17 cellular contexts compared by ENCODE assay signal in genomic region chr20:17828598-17829144, GRCh38.
DNase-seq lines count a peak whose midpoint lies in the region; ATAC-seq, FAIRE-seq and TF ChIP-seq lines count a peak whose summit lies in the region.
"Had no signal": no experiment of that assay in that cellular context is flagged by ENCODE, and none has a peak within 500 bp of the region (broad histone marks: within the 10 kb centered on the region; RNA-seq: fewer than 3 reads in every experiment).

No MANE protein-coding gene starts in this region.

- H3K4me3 Mint-ChIP-seq in astrocyte (ENCODE audit: unreplicated experiment), result no peak overlapping the region
- no peak overlapping the region for H3K4me3 Mint-ChIP-seq in activated naive CD8-positive, alpha-beta T cell treated with anti-CD3 and anti-CD28 coated beads for 36 hours
- H3K4me3 Mint-ChIP-seq: CD4-positive, alpha-beta memory T cell; H9 had no signal

- H3K14ac ChIP-seq in IMR-90 (replicated peaks; ENCODE audit: low read depth, low read length), result no peak overlapping the region

- H4K91ac ChIP-seq in IMR-90 (ENCODE audit: insufficient read depth, low read depth, low read length), result no peak overlapping the region

- no peak overlapping the region for H3K27ac ChIP-seq in IMR-90 (ENCODE audit: insufficient read depth, low read length)
- no peak overlapping the region for H3K27ac ChIP-seq in astrocyte (ENCODE audit: low read depth, low read length)
- H3K27ac ChIP-seq: GM23248 had no signal

- H3K4me1 Mint-ChIP-seq in astrocyte (ENCODE audit: low read depth, unreplicated experiment), result peaks cover 16% of the 10 kb centered on the region
- peaks cover 6% of the 10 kb centered on the region for H3K4me1 Mint-ChIP-seq in activated naive CD8-positive, alpha-beta T cell treated with anti-CD3 and anti-CD28 coated beads for 36 hours

- H3K4me3 ChIP-seq in IMR-90 (ENCODE audit: insufficient read depth, low read depth, low read length) (no peak overlapping the region), astrocyte (ENCODE audit: insufficient read depth, low read depth, low read length) (no peak overlapping the region), lower leg skin (ENCODE audit: low read depth, poor library complexity, severe bottlenecking) (no peak overlapping the region)
- H3K4me3 ChIP-seq: GM23248 had no signal

- peaks cover 4% of the 10 kb centered on the region for H3K9me3 Mint-ChIP-seq in astrocyte (ENCODE audit: unreplicated experiment)
- H3K9me3 Mint-ChIP-seq in activated naive CD8-positive, alpha-beta T cell treated with anti-CD3 and anti-CD28 coated beads for 36 hours, result no peaks in the 10 kb centered on the region
- H3K9me3 Mint-ChIP-seq: CD4-positive, alpha-beta memory T cell; H9 had no signal

- POLR2A ChIA-PET in IMR-90 (lab: Charles Lee; ENCODE audit: unreplicated experiment), result no interaction called here

- H3K27ac Mint-ChIP-seq in astrocyte (ENCODE audit: unreplicated experiment), result peak overlapping the region; percentile 34
- no peak overlapping the region for H3K27ac Mint-ChIP-seq in activated naive CD8-positive, alpha-beta T cell treated with anti-CD3 and anti-CD28 coated beads for 36 hours
- H3K27ac Mint-ChIP-seq: CD4-positive, alpha-beta memory T cell; H9 had no signal

- ATAC-seq in IMR-90 (ENCODE audit: low read depth), result no peak
- ATAC-seq: HCT116 had no signal

- peak overlapping the region; percentile 57 for H2AK5ac ChIP-seq in IMR-90 (ENCODE audit: low read depth, low read length)

- no peaks in the 10 kb centered on the region for H3K36me3 Mint-ChIP-seq in astrocyte (ENCODE audit: low read depth, unreplicated experiment)
- H3K36me3 Mint-ChIP-seq in activated naive CD8-positive, alpha-beta T cell treated with anti-CD3 and anti-CD28 coated beads for 36 hours, result no peaks in the 10 kb centered on the region
- H3K36me3 Mint-ChIP-seq: CD4-positive, alpha-beta memory T cell had no signal

- CTCF ChIA-PET in IMR-90 (lab: Yijun Ruan, JAX), result interaction anchor here (1.5 kb wide), 1 partner anchor 13 kb away, joined by 4 read pairs; no protein-coding TSS in a partner anchor

- H3K23ac ChIP-seq in IMR-90 (ENCODE audit: low read depth, low read length), result no peak overlapping the region

- H2BK5ac ChIP-seq in IMR-90 (ENCODE audit: low read depth, low read length, poor library complexity, severe bottlenecking), result no peak overlapping the region

- H3K79me1 ChIP-seq in IMR-90 (ENCODE audit: low read depth in 1 of 2, low read length in 2 of 2), result 0 out of 4 replicates have a peak, but pooled peaks cover 0 to 3% of the 10 kb centered on the region in 2 experiments

- H3K18ac ChIP-seq in IMR-90 (ENCODE audit: low read depth, low read length), result no peak overlapping the region

- no peaks in the 10 kb centered on the region for H4K20me1 ChIP-seq in IMR-90 (ENCODE audit: insufficient read depth, low read length)
- H4K20me1 ChIP-seq in astrocyte (ENCODE audit: insufficient read depth, low read length), result no peaks in the 10 kb centered on the region

- H3K9me1 ChIP-seq in IMR-90 (ENCODE audit: insufficient read depth, low read length), result peaks cover 29% of the 10 kb centered on the region

- TF ChIP-seq CTCF in IMR-90 (conservative IDR thresholded peaks at IDR 0.05; ENCODE audit: low read depth, low read length) (no peak), astrocyte (IDR thresholded peaks at IDR 0.05; ENCODE audit: insufficient read depth, low read depth, low read length) (no peak), lower leg skin (IDR thresholded peaks at IDR 0.05) (no peak)

- no peak overlapping the region for H3K9ac ChIP-seq in IMR-90 (ENCODE audit: low read depth, low read length)
- no peak overlapping the region for H3K9ac ChIP-seq in astrocyte (ENCODE audit: low read length)
- H3K9ac ChIP-seq: GM23248 had no signal

- H3K27me3 ChIP-seq in IMR-90 (ENCODE audit: control insufficient read depth, insufficient read depth, low read length) (no peaks in the 10 kb centered on the region), astrocyte (ENCODE audit: insufficient read depth, low read length) (no peaks in the 10 kb centered on the region)

- no peaks in the 10 kb centered on the region for H3K27me3 Mint-ChIP-seq in astrocyte (ENCODE audit: low read depth, unreplicated experiment)
- H3K27me3 Mint-ChIP-seq in activated naive CD8-positive, alpha-beta T cell treated with anti-CD3 and anti-CD28 coated beads for 36 hours, result no peaks in the 10 kb centered on the region

- no peak overlapping the region for H3K4ac ChIP-seq in IMR-90 (ENCODE audit: low read depth, low read length)

- H2AK9ac ChIP-seq in IMR-90 (replicated peaks; ENCODE audit: low read depth, low read length, poor library complexity), result peak overlapping the region; percentile 15

- H3K4me1 ChIP-seq in IMR-90 (ENCODE audit: control insufficient read depth, insufficient read depth, low read length) (peaks cover 20% of the 10 kb centered on the region), astrocyte (ENCODE audit: insufficient read depth, low read length) (peaks cover 22% of the 10 kb centered on the region)

- no peak overlapping the region for H2BK15ac ChIP-seq in IMR-90 (ENCODE audit: low read depth, low read length)

- in situ Hi-C loops in IMR-90 (cut with MboI; ENCODE audit: low sequenced_read_pairs), result no loop called here

- no peak overlapping the region for H4K5ac ChIP-seq in IMR-90 (ENCODE audit: low read depth, low read length)

- H3K36me3 ChIP-seq in IMR-90 (ENCODE audit: control insufficient read depth, insufficient read depth, low read length) (no peaks in the 10 kb centered on the region), astrocyte (ENCODE audit: insufficient read depth, low read length) (no peaks in the 10 kb centered on the region)

- FAIRE-seq in astrocyte (lab: Jason Lieb, UNC), result no peak
- FAIRE-seq: GM12892, GM19239 had no signal

- H3K79me2 ChIP-seq in astrocyte (ENCODE audit: insufficient read depth, low read length), result no peaks in the 10 kb centered on the region

- H2BK20ac ChIP-seq in IMR-90 (ENCODE audit: low read depth, low read length), result no peak overlapping the region

- intact Hi-C loops in IMR-90 (cut with micrococcal nuclease), result no loop called here
- intact Hi-C loops in posterior vena cava (cut with DNase I), result no loop called here
- intact Hi-C loops in lower leg skin (cut with DNase I; ENCODE audit: low total_unique reads), result no loop called here

- dilution Hi-C loops in IMR-90 (cut with HindIII; ENCODE audit: low sequenced_read_pairs, unreplicated experiment), result no loop called here

- H2AFZ ChIP-seq in IMR-90 (replicated peaks; ENCODE audit: low read length, poor library complexity) (peak overlapping the region; percentile 18), astrocyte (ENCODE audit: low read depth, low read length) (no peak overlapping the region)
- H2AFZ ChIP-seq: GM23248 had no signal

- no peak overlapping the region for H3K56ac ChIP-seq in IMR-90 (ENCODE audit: extremely low read depth, insufficient read depth, low read length)

- no peak overlapping the region for H4K8ac ChIP-seq in IMR-90 (ENCODE audit: low read depth in 2 of 2, low read length in 2 of 2)

- no peak for TF ChIP-seq RAD21 in IMR-90 (IDR thresholded peaks at IDR 0.05; ENCODE audit: low read length)

- 100% methylated on average over 1 of the region's 6 CpGs; no CpG with 5 or more reads in 1 of the 2 experiments for WGBS in IMR-90 (ENCODE audit: extremely low coverage in 2 of 2, insufficient read length in 1 of 2), 2 experiments
- 85% methylated on average over 6 of the region's 6 CpGs for WGBS in lower leg skin, 2 donors

- TF ChIP-seq POLR2A in IMR-90 (IDR thresholded peaks at IDR 0.05; ENCODE audit: low read depth, low read length) (no peak), lower leg skin (IDR thresholded peaks at IDR 0.05) (no peak)

- H3K9me3 ChIP-seq in IMR-90 (ENCODE audit: control insufficient read depth, insufficient read depth, low read length), result no peaks in the 10 kb centered on the region
- no peaks in the 10 kb centered on the region for H3K9me3 ChIP-seq in astrocyte (ENCODE audit: insufficient read depth, low read depth, low read length)

- BruUV-seq in IMR-90 (replicated peaks; lab: Mats Ljungman, UMichigan), result no TSS peak

- H3K4me2 ChIP-seq in IMR-90 (ENCODE audit: low read depth, low read length), result no peak overlapping the region
- no peak overlapping the region for H3K4me2 ChIP-seq in astrocyte (ENCODE audit: low read length)

- DNase-seq in IMR-90, result no peak
- DNase-seq in astrocyte (ENCODE audit: low read depth), result no peak
- peak; percentile 34 for DNase-seq in posterior vena cava (ENCODE audit: low spot score)
- no peak for DNase-seq in activated naive CD8-positive, alpha-beta T cell treated with anti-CD3 and anti-CD28 coated beads for 36 hours
- no peak for DNase-seq in cerebellar nuclear complex (lab: John Stamatoyannopoulos, UW)
- DNase-seq in lower leg skin (ENCODE audit: low spot score in 2 of 2), result no peak
- DNase-seq: C1 segment of cervical spinal cord; Calu3; CD4-positive, alpha-beta memory T cell; COR-L47; DMS53; DMS79 treated with DMSO at 0.1 percent for 48 hours; GM23248; H9 had no signal

- no peak overlapping the region for H2BK120ac ChIP-seq in IMR-90 (ENCODE audit: low read depth, low read length)

TF ChIP-seq in IMR-90, 13 proteins besides CTCF, POLR2A, EP300 and RAD21:
- TF ChIP-seq BHLHE40 (IDR thresholded peaks at IDR 0.05; ENCODE audit: low read depth, low read length) (no peak), MAFK (IDR thresholded peaks at IDR 0.05; ENCODE audit: low read depth, low read length) (no peak), MAZ (IDR thresholded peaks at IDR 0.05; ENCODE audit: borderline replicate concordance, low read depth, low read length) (no peak)
TF ChIP-seq in IMR-90: peak in this region for 0.
